ENCODE assay signal across 1 cellular context in genomic region chr19:3036119-3036794, GRCh38.
A peak's percentile ranks its signal among the peaks of the same experiment; 100 is the strongest.
TF ChIP-seq lines count a peak whose summit lies in the region.

No MANE protein-coding gene starts in this region.

TF ChIP-seq in GM12878, 131 proteins besides CTCF, POLR2A, EP300 and RAD21:
- TF ChIP-seq, protein P1, sequence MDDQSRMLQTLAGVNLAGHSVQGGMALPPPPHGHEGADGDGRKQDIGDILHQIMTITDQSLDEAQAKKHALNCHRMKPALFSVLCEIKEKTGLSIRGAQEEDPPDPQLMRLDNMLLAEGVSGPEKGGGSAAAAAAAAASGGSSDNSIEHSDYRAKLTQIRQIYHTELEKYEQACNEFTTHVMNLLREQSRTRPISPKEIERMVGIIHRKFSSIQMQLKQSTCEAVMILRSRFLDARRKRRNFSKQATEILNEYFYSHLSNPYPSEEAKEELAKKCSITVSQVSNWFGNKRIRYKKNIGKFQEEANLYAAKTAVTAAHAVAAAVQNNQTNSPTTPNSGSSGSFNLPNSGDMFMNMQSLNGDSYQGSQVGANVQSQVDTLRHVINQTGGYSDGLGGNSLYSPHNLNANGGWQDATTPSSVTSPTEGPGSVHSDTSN (IDR thresholded peaks at IDR 0.05; ENCODE audit: insufficient replicate concordance, low read depth, low read length) = peak; percentile 96
- no peak for TF ChIP-seq PAX8 (IDR thresholded peaks at IDR 0.05)
- TF ChIP-seq, protein P2, sequence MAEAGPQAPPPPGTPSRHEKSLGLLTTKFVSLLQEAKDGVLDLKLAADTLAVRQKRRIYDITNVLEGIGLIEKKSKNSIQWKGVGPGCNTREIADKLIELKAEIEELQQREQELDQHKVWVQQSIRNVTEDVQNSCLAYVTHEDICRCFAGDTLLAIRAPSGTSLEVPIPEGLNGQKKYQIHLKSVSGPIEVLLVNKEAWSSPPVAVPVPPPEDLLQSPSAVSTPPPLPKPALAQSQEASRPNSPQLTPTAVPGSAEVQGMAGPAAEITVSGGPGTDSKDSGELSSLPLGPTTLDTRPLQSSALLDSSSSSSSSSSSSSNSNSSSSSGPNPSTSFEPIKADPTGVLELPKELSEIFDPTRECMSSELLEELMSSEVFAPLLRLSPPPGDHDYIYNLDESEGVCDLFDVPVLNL (IDR thresholded peaks at IDR 0.05; ENCODE audit: low read depth, low read length) = peak; percentile 50
- TF ChIP-seq HCFC1 (IDR thresholded peaks at IDR 0.05; ENCODE audit: low read length) = peak; percentile 82
- TF ChIP-seq CREM (IDR thresholded peaks at IDR 0.05; ENCODE audit: low read depth) = 0 out of 2 replicates have a peak, but pooled peaks have one; percentile 30
- TF ChIP-seq DPF2 (IDR thresholded peaks at IDR 0.05) = peak; percentile 90
- TF ChIP-seq TARDBP (IDR thresholded peaks at IDR 0.05; ENCODE audit: borderline replicate concordance) = 0 out of 2 replicates have a peak, but pooled peaks have one; percentile 38
- peak; percentile 44; the same call in 1 of the 2 replicates for TF ChIP-seq CREB1 (IDR thresholded peaks at IDR 0.05; ENCODE audit: low read depth)
- TF ChIP-seq LARP7 (IDR thresholded peaks at IDR 0.05) = peak; percentile 17; the same call in 1 of the 2 replicates
- TF ChIP-seq ZBED1 (IDR thresholded peaks at IDR 0.05; ENCODE audit: borderline replicate concordance) = no peak
- TF ChIP-seq, protein P3, sequence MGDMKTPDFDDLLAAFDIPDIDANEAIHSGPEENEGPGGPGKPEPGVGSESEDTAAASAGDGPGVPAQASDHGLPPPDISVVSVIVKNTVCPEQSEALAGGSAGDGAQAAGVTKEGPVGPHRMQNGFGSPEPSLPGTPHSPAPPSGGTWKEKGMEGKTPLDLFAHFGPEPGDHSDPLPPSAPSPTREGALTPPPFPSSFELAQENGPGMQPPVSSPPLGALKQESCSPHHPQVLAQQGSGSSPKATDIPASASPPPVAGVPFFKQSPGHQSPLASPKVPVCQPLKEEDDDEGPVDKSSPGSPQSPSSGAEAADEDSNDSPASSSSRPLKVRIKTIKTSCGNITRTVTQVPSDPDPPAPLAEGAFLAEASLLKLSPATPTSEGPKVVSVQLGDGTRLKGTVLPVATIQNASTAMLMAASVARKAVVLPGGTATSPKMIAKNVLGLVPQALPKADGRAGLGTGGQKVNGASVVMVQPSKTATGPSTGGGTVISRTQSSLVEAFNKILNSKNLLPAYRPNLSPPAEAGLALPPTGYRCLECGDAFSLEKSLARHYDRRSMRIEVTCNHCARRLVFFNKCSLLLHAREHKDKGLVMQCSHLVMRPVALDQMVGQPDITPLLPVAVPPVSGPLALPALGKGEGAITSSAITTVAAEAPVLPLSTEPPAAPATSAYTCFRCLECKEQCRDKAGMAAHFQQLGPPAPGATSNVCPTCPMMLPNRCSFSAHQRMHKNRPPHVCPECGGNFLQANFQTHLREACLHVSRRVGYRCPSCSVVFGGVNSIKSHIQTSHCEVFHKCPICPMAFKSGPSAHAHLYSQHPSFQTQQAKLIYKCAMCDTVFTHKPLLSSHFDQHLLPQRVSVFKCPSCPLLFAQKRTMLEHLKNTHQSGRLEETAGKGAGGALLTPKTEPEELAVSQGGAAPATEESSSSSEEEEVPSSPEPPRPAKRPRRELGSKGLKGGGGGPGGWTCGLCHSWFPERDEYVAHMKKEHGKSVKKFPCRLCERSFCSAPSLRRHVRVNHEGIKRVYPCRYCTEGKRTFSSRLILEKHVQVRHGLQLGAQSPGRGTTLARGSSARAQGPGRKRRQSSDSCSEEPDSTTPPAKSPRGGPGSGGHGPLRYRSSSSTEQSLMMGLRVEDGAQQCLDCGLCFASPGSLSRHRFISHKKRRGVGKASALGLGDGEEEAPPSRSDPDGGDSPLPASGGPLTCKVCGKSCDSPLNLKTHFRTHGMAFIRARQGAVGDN (IDR thresholded peaks at IDR 0.05) = 0 out of 2 replicates have a peak, but pooled peaks have one; percentile 4
- TF ChIP-seq RB1 (IDR thresholded peaks at IDR 0.05; ENCODE audit: borderline replicate concordance) = peak; percentile 87; the same call in 1 of the 2 replicates
- TF ChIP-seq NR2F1 (conservative IDR thresholded peaks at IDR 0.05) = peak; percentile 78
- no peak for TF ChIP-seq MYB (IDR thresholded peaks at IDR 0.05; ENCODE audit: borderline replicate concordance, low read depth, low read length)
- TF ChIP-seq CHD1 (IDR thresholded peaks at IDR 0.05; ENCODE audit: low read depth, low read length) = 0 out of 2 replicates have a peak, but pooled peaks have one; percentile 73
- TF ChIP-seq, protein P4, sequence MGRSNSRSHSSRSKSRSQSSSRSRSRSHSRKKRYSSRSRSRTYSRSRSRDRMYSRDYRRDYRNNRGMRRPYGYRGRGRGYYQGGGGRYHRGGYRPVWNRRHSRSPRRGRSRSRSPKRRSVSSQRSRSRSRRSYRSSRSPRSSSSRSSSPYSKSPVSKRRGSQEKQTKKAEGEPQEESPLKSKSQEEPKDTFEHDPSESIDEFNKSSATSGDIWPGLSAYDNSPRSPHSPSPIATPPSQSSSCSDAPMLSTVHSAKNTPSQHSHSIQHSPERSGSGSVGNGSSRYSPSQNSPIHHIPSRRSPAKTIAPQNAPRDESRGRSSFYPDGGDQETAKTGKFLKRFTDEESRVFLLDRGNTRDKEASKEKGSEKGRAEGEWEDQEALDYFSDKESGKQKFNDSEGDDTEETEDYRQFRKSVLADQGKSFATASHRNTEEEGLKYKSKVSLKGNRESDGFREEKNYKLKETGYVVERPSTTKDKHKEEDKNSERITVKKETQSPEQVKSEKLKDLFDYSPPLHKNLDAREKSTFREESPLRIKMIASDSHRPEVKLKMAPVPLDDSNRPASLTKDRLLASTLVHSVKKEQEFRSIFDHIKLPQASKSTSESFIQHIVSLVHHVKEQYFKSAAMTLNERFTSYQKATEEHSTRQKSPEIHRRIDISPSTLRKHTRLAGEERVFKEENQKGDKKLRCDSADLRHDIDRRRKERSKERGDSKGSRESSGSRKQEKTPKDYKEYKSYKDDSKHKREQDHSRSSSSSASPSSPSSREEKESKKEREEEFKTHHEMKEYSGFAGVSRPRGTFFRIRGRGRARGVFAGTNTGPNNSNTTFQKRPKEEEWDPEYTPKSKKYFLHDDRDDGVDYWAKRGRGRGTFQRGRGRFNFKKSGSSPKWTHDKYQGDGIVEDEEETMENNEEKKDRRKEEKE (IDR thresholded peaks at IDR 0.05) = no peak
- peak; percentile 82 for TF ChIP-seq SIX5 (IDR thresholded peaks at IDR 0.05; ENCODE audit: low read depth, low read length, severe bottlenecking)
- peak; percentile 26 for TF ChIP-seq GATAD2B (conservative IDR thresholded peaks at IDR 0.05; ENCODE audit: low read depth)
- TF ChIP-seq, protein P5, sequence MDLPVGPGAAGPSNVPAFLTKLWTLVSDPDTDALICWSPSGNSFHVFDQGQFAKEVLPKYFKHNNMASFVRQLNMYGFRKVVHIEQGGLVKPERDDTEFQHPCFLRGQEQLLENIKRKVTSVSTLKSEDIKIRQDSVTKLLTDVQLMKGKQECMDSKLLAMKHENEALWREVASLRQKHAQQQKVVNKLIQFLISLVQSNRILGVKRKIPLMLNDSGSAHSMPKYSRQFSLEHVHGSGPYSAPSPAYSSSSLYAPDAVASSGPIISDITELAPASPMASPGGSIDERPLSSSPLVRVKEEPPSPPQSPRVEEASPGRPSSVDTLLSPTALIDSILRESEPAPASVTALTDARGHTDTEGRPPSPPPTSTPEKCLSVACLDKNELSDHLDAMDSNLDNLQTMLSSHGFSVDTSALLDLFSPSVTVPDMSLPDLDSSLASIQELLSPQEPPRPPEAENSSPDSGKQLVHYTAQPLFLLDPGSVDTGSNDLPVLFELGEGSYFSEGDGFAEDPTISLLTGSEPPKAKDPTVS (IDR thresholded peaks at IDR 0.05; ENCODE audit: low read depth, low read length) = no peak
- TF ChIP-seq SIN3A (IDR thresholded peaks at IDR 0.05; ENCODE audit: low read depth, low read length) = peak; percentile 57; the same call in 1 of the 2 replicates
- peak; percentile 66 for TF ChIP-seq SP1 (IDR thresholded peaks at IDR 0.05; ENCODE audit: low read depth, low read length)
- peak; percentile 54; the same call in 1 of the 2 replicates for TF ChIP-seq IKZF1 (conservative IDR thresholded peaks at IDR 0.05)
- TF ChIP-seq HDAC2 (IDR thresholded peaks at IDR 0.05) = 0 out of 2 replicates have a peak, but pooled peaks have one; percentile 90
- no peak for TF ChIP-seq CBFB (IDR thresholded peaks at IDR 0.05; ENCODE audit: low read depth)
- peak; percentile 98 for TF ChIP-seq PKNOX1 (IDR thresholded peaks at IDR 0.05)
- TF ChIP-seq BHLHE40 (IDR thresholded peaks at IDR 0.05; ENCODE audit: borderline replicate concordance in 1 of 2, low read depth in 2 of 2, low read length in 1 of 2) = peak in 1 of 2 experiments; percentile 52; a peak in 3 of 4 replicates
- 0 out of 4 replicates have a peak, but pooled peaks have one; percentile 32 to 37 for TF ChIP-seq IKZF2 (IDR thresholded peaks at IDR 0.05)
- TF ChIP-seq USF1 (IDR thresholded peaks at IDR 0.05; ENCODE audit: borderline replicate concordance, extremely low read length, insufficient read depth, low read depth, low read length) = peak; percentile 28
